Comparison of ENCODE assay signal across 11 cellular contexts in the genomic region with DNA sequence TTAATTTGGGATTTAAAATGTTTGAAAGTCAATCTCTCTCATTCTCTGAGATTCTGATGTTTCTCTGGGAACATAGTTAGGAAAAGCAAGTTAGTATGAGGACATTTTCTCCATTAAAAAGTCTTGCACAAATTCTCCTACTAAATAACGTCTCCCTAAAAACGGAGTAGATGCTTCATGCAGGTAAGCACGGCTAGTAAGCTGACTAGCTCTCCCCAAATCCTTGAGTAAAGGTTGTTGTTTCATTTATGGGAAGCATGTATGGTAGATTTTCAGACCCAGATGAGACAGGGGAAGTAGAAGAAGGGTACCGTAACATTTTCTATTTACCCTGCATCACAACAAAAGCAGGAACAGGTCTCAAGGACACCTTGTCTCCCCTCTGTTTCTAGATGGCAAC.
"Had no signal": no experiment of that assay in that cellular context is flagged by ENCODE, and none has a peak within 500 bp of the region (broad histone marks: within the 10 kb centered on the region; RNA-seq: fewer than 3 reads in every experiment).

No MANE protein-coding gene starts in this region.

- H3K4me1 ChIP-seq: HAP-1 had no signal

- DNase-seq: GM23248, GOT3, H7, H9, HCEC 1CT, HFFc6 had no signal

- H2AFZ ChIP-seq: GM23248, GM23338 had no signal

- H3K9me3 ChIP-seq: HAP-1 had no signal

- H3K27ac ChIP-seq: GM23248 had no signal

- H3K9ac ChIP-seq: GM23248 had no signal

- H3K4me3 ChIP-seq: GM23248, GM23338, HAP-1 had no signal

- H3K36me3 ChIP-seq: HAP-1 had no signal

- FAIRE-seq: H1, H54 had no signal

- ATAC-seq: GM23338, HCT116 had no signal

- H3K4me2 ChIP-seq: GM23338 had no signal
